In genomic region chr1:97384294-97384952, GRCh38 we compare ENCODE assay signal across 17 cellular contexts.
DNase-seq lines count a peak whose midpoint lies in the region; ATAC-seq, FAIRE-seq and TF ChIP-seq lines count a peak whose summit lies in the region.
"Had no signal": no experiment of that assay in that cellular context is flagged by ENCODE, and none has a peak within 500 bp of the region (broad histone marks: within the 10 kb centered on the region; RNA-seq: fewer than 3 reads in every experiment).

No MANE protein-coding gene starts in this region.

- in situ Hi-C loops in astrocyte of the cerebellum (cut with HindIII; ENCODE audit: low sequenced_read_pairs) = no loop called here

- no peaks in the 10 kb centered on the region for H3K9me3 Mint-ChIP-seq in activated naive CD4-positive, alpha-beta T cell treated with anti-CD3 and anti-CD28 coated beads, Interleukin-2, amount 10 ng/mL, durations not matched to agents 7 days and 5 days
- H3K9me3 Mint-ChIP-seq: activated naive CD4-positive, alpha-beta T cell treated with anti-CD3 and anti-CD28 coated beads for 36 hours had no signal

- no peak for TF ChIP-seq RAD21 in HCT116 (IDR thresholded peaks at IDR 0.05; ENCODE audit: low read depth)

- TF ChIP-seq POLR2A in HCT116 (IDR thresholded peaks at IDR 0.05; ENCODE audit: borderline replicate concordance, extremely low read depth, insufficient read depth, insufficient read length) = no peak

- no peaks in the 10 kb centered on the region for H3K27me3 Mint-ChIP-seq in activated naive CD4-positive, alpha-beta T cell treated with anti-CD3 and anti-CD28 coated beads, Interleukin-2, amount 10 ng/mL, durations not matched to agents 7 days and 5 days

- peak overlapping the region; percentile 40 for H3K4me2 ChIP-seq in HCT116 (ENCODE audit: low read length)
- H3K4me2 ChIP-seq: BLaER1, hepatocyte had no signal

- no peak overlapping the region for H3K4me3 Mint-ChIP-seq in activated naive CD4-positive, alpha-beta T cell treated with anti-CD3 and anti-CD28 coated beads, Interleukin-2, amount 10 ng/mL, durations not matched to agents 7 days and 5 days
- H3K4me3 Mint-ChIP-seq: activated naive CD4-positive, alpha-beta T cell treated with anti-CD3 and anti-CD28 coated beads for 36 hours had no signal

- H3K27ac Mint-ChIP-seq in activated naive CD4-positive, alpha-beta T cell treated with anti-CD3 and anti-CD28 coated beads, Interleukin-2, amount 10 ng/mL, durations not matched to agents 7 days and 5 days = no peak overlapping the region
- H3K27ac Mint-ChIP-seq: activated naive CD4-positive, alpha-beta T cell treated with anti-CD3 and anti-CD28 coated beads for 36 hours had no signal

- H2AFZ ChIP-seq in HCT116 (ENCODE audit: low read depth, low read length, poor library complexity, severe bottlenecking) = no peak overlapping the region
- H2AFZ ChIP-seq: hepatocyte had no signal

- no peak overlapping the region for H3K27ac ChIP-seq in A673 (ENCODE audit: low read depth, low read length, poor library complexity, severe bottlenecking)
- no peak overlapping the region for H3K27ac ChIP-seq in HCT116 (ENCODE audit: low read depth, low read length)
- H3K27ac ChIP-seq: BLaER1, hepatocyte, upper lobe of left lung had no signal

- CTCF ChIA-PET in A673 (lab: Charles Lee) = no interaction called here
- CTCF ChIA-PET in HCT116 (lab: Charles Lee) = interaction anchor here (0.7 kb wide), 1 partner anchor 22 kb away, joined by 4 read pairs; no protein-coding TSS in a partner anchor
- CTCF ChIA-PET in activated naive CD4-positive, alpha-beta T cell treated with anti-CD3 and anti-CD28 coated beads, Interleukin-2, amount 10 ng/mL, durations not matched to agents 7 days and 5 days (lab: Charles Lee) = no interaction called here

- H3K79me2 ChIP-seq in HCT116 (ENCODE audit: insufficient read depth, low read length) = no peaks in the 10 kb centered on the region
- H3K79me2 ChIP-seq: hepatocyte had no signal

- DNase-seq in A673 (ENCODE audit: low spot score) (peak; percentile 14), HCT116 (ENCODE audit: low read depth, low spot score) (peak; percentile 54), astrocyte of the cerebellum (ENCODE audit: low read depth) (peak; percentile 68)
- no peak for DNase-seq in activated CD4-positive, alpha-beta T cell treated with anti-CD3 and anti-CD28 coated beads for 48 hours
- DNase-seq in activated naive CD4-positive, alpha-beta T cell treated with anti-CD3 and anti-CD28 coated beads, Interleukin-2, amount 10 ng/mL, durations not matched to agents 7 days and 5 days = no peak
- DNase-seq: activated CD4-positive, alpha-beta T cell treated with anti-CD3 and anti-CD28 coated beads, Interleukin-2, amount 50 U/mL, for 48 hours; activated naive CD4-positive, alpha-beta T cell treated with anti-CD3 and anti-CD28 coated beads for 36 hours; GF-D8; mucosa of descending colon; NCI-H1694; T-helper 1 cell; upper lobe of left lung had no signal

- no peaks in the 10 kb centered on the region for H3K4me1 Mint-ChIP-seq in activated naive CD4-positive, alpha-beta T cell treated with anti-CD3 and anti-CD28 coated beads, Interleukin-2, amount 10 ng/mL, durations not matched to agents 7 days and 5 days

- H3K4me3 ChIP-seq in A673 (ENCODE audit: low read depth, low read length, poor library complexity, severe bottlenecking) = no peak overlapping the region
- H3K4me3 ChIP-seq in HCT116 (replicated peaks in 1 of 2; ENCODE audit: low read depth in 1 of 2, low read length in 2 of 2) = peak overlapping the region in 1 of 2 experiments; percentile 3; a peak in 1 of 4 replicates
- no peak overlapping the region for H3K4me3 ChIP-seq in astrocyte of the cerebellum (ENCODE audit: low read depth, low read length)
- H3K4me3 ChIP-seq: BLaER1, hepatocyte, mucosa of descending colon, upper lobe of left lung had no signal

- no peak overlapping the region for H3K9ac ChIP-seq in HCT116 (ENCODE audit: low read length)
- H3K9ac ChIP-seq: BLaER1 had no signal

- peaks cover 2% of the 10 kb centered on the region for H3K36me3 Mint-ChIP-seq in activated naive CD4-positive, alpha-beta T cell treated with anti-CD3 and anti-CD28 coated beads, Interleukin-2, amount 10 ng/mL, durations not matched to agents 7 days and 5 days

- TF ChIP-seq CTCF in A673 (conservative IDR thresholded peaks at IDR 0.05; ENCODE audit: low read depth, low read length) = no peak
- TF ChIP-seq CTCF in HCT116 (IDR thresholded peaks at IDR 0.05 in 2 of 3, conservative IDR thresholded peaks at IDR 0.05 in 1 of 3; ENCODE audit: borderline replicate concordance in 1 of 3, insufficient read depth in 1 of 3, low read depth in 2 of 3, low read length in 2 of 3) = no peak
- no peak for TF ChIP-seq CTCF in astrocyte of the cerebellum (IDR thresholded peaks at IDR 0.05; ENCODE audit: low read depth, low read length, missing control alignments)

- H4K20me1 ChIP-seq in HCT116 (ENCODE audit: insufficient read depth) = no peaks in the 10 kb centered on the region
- H4K20me1 ChIP-seq: BLaER1 had no signal

- RAD21 ChIA-PET in HCT116 (lab: Charles Lee; ENCODE audit: low non-redundant PET in 1 of 2, low total read pairs in 2 of 2, uncharacterized antibody in 2 of 2, unreplicated experiment in 2 of 2) = interaction anchor here in 1 of 2 experiments (0.7 kb wide), 1 partner anchor 434 kb away, joined by 3 read pairs; no protein-coding TSS in a partner anchor

- H3K4me1 ChIP-seq in A673 (ENCODE audit: insufficient read depth, low read length, poor library complexity, severe bottlenecking) (peaks cover 9% of the 10 kb centered on the region), HCT116 (ENCODE audit: control insufficient read depth in 1 of 2, insufficient read depth in 2 of 2, low read length in 2 of 2) (peaks cover 9 to 25% of the 10 kb centered on the region in 2 experiments; a peak in 3 of 4 replicates)
- H3K4me1 ChIP-seq: BLaER1, upper lobe of left lung had no signal

- ATAC-seq in HCT116 = peak; percentile 83
- no peak for ATAC-seq in GM18870 (IDR thresholded peaks at IDR 0.05; ENCODE audit: unreplicated experiment)
- ATAC-seq in GM18498 (IDR thresholded peaks at IDR 0.05; ENCODE audit: unreplicated experiment) = no peak
- ATAC-seq: mucosa of descending colon had no signal

- no peaks in the 10 kb centered on the region for H3K9me3 ChIP-seq in A673 (ENCODE audit: low read depth, low read length, poor library complexity, severe bottlenecking)
- no peaks in the 10 kb centered on the region for H3K9me3 ChIP-seq in HCT116 (ENCODE audit: control insufficient read depth in 1 of 2, insufficient read depth in 1 of 2, low read depth in 1 of 2, low read length in 2 of 2)
- H3K9me3 ChIP-seq: BLaER1, mucosa of descending colon, upper lobe of left lung had no signal

- no TSS peak for BruUV-seq in A673 (replicated peaks; lab: Mats Ljungman, UMichigan)
- BruUV-seq in HCT116 (replicated peaks; lab: Mats Ljungman, UMichigan) = no TSS peak

- intact Hi-C loops in A673 (cut with micrococcal nuclease; ENCODE audit: unreplicated experiment) = no loop called here
- intact Hi-C loops in HCT116 (cut with micrococcal nuclease) = no loop called here

- H3K9me2 ChIP-seq in HCT116 (ENCODE audit: insufficient read depth) = no peaks in the 10 kb centered on the region

- H3K36me3 ChIP-seq in A673 (ENCODE audit: insufficient read depth, low read length, poor library complexity, severe bottlenecking) = no peaks in the 10 kb centered on the region
- no peaks in the 10 kb centered on the region for H3K36me3 ChIP-seq in HCT116 (ENCODE audit: control insufficient read depth in 1 of 2, insufficient read depth in 2 of 2, low read length in 2 of 2)
- H3K36me3 ChIP-seq: BLaER1 had no signal

- H3K27me3 ChIP-seq in A673 (replicated peaks; ENCODE audit: insufficient read depth, low read depth, low read length, poor library complexity) (no peaks in the 10 kb centered on the region), HCT116 (ENCODE audit: insufficient read depth, low read length) (no peaks in the 10 kb centered on the region)
- H3K27me3 ChIP-seq: BLaER1, hepatocyte, upper lobe of left lung had no signal

- FAIRE-seq in islet of Langerhans (lab: Jason Lieb, UNC) = peak; percentile 94

- POLR2A ChIA-PET in A673 (lab: Charles Lee; ENCODE audit: low non-redundant PET) (interaction anchor here (0.6 kb wide), 1 partner anchor 142 kb away, joined by 7 read pairs; no protein-coding TSS in a partner anchor), HCT116 (lab: Charles Lee) (no interaction called here)

TF ChIP-seq in HCT116, 20 proteins besides CTCF, POLR2A, EP300 and RAD21 (continues in another document):
- TF ChIP-seq MAX (IDR thresholded peaks at IDR 0.05) (no peak), ZNF274 (IDR thresholded peaks at IDR 0.05; ENCODE audit: low read depth, low read length) (no peak), ELF1 (IDR thresholded peaks at IDR 0.05; ENCODE audit: borderline replicate concordance, low read depth) (no peak), SRF (IDR thresholded peaks at IDR 0.05; ENCODE audit: low read depth) (peak; percentile 63), REST (IDR thresholded peaks at IDR 0.05; ENCODE audit: low read depth) (no peak), ZFX (IDR thresholded peaks at IDR 0.05) (no peak), EZH2phosphoT487 (IDR thresholded peaks at IDR 0.05; ENCODE audit: borderline replicate concordance) (no peak)

Comparison
In these comparisons a context has a peak if more than half of its experiments do, and no peak if none do; other contexts are left out.
1. DNase-seq: peak in A673 (single experiment), HCT116 (single experiment) and astrocyte of the cerebellum (single experiment); none in activated CD4-positive, alpha-beta T cell treated with anti-CD3 and anti-CD28 coated beads for 48 hours (single experiment) and activated naive CD4-positive, alpha-beta T cell treated with anti-CD3 and anti-CD28 coated beads, Interleukin-2, amount 10 ng/mL, durations not matched to agents 7 days and 5 days (single experiment).